1 cellular context compared by ENCODE assay signal in genomic region chr5:181086410-181087229, GRCh38.
TF ChIP-seq lines count a peak whose summit lies in the region.

No MANE protein-coding gene starts in this region.

TF ChIP-seq in K562, 482 proteins besides CTCF, POLR2A, EP300 and RAD21:
- no peak for TF ChIP-seq ETV6 (IDR thresholded peaks at IDR 0.05; ENCODE audit: borderline replicate concordance in 1 of 2, low read depth in 2 of 2, low read length in 1 of 2)
- no peak for TF ChIP-seq ETV6 (CRISPR knock-in tag; IDR thresholded peaks at IDR 0.05; ENCODE audit: borderline replicate concordance)
- TF ChIP-seq ELF2 (CRISPR knock-in tag; IDR thresholded peaks at IDR 0.05) = no peak
- TF ChIP-seq ZNF445 (CRISPR knock-in tag; IDR thresholded peaks at IDR 0.05; ENCODE audit: low read depth) = no peak
- TF ChIP-seq ZKSCAN8 (CRISPR knock-in tag; IDR thresholded peaks at IDR 0.05) = no peak
- TF ChIP-seq ASH1L (IDR thresholded peaks at IDR 0.05; ENCODE audit: borderline replicate concordance, low read depth, partially characterized antibody) = no peak
- TF ChIP-seq SRSF3 (IDR thresholded peaks at IDR 0.05; ENCODE audit: insufficient read depth, low read length) = no peak
- no peak for TF ChIP-seq RFX5 (IDR thresholded peaks at IDR 0.05; ENCODE audit: low read depth, low read length)
- TF ChIP-seq, protein P1, sequence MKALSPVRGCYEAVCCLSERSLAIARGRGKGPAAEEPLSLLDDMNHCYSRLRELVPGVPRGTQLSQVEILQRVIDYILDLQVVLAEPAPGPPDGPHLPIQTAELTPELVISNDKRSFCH (CRISPR knock-in tag; IDR thresholded peaks at IDR 0.05) = no peak
- TF ChIP-seq, protein P1 (tag; IDR thresholded peaks at IDR 0.05) = no peak
- no peak for TF ChIP-seq CBFB (CRISPR knock-in tag; IDR thresholded peaks at IDR 0.05)
- no peak for TF ChIP-seq PHF21A (IDR thresholded peaks at IDR 0.05; ENCODE audit: borderline replicate concordance, low read depth)
- no peak for TF ChIP-seq ZNF165 (CRISPR knock-in tag; IDR thresholded peaks at IDR 0.05; ENCODE audit: borderline replicate concordance)
- TF ChIP-seq HDAC8 (tag; IDR thresholded peaks at IDR 0.05) = no peak
- TF ChIP-seq KHSRP (IDR thresholded peaks at IDR 0.05) = no peak
- no peak for TF ChIP-seq POLR2H (tag; IDR thresholded peaks at IDR 0.05; ENCODE audit: low read depth)
- TF ChIP-seq GABPB1 (CRISPR knock-in tag; IDR thresholded peaks at IDR 0.05) = no peak
- TF ChIP-seq TAF1 (IDR thresholded peaks at IDR 0.05; ENCODE audit: control insufficient read depth, extremely low read depth, insufficient read depth, low read length, severe bottlenecking) = no peak
- TF ChIP-seq PPARD (CRISPR knock-in tag; IDR thresholded peaks at IDR 0.05) = no peak
- TF ChIP-seq RBBP5 (IDR thresholded peaks at IDR 0.05; ENCODE audit: borderline replicate concordance, insufficient read depth, low read length, poor library complexity, severe bottlenecking) = no peak
- TF ChIP-seq ARID1B (IDR thresholded peaks at IDR 0.05) = no peak
